Comparison of ENCODE assay signal across 8 cellular contexts in genomic region chr7:10974717-10975032, GRCh38. TPM values are rescaled to one million over a fixed set of nuclear protein-coding genes. Genes with fewer than 3 reads are reported as not detected.
DNase-seq lines count a peak whose midpoint lies in the region; ATAC-seq and TF ChIP-seq lines count a peak whose summit lies in the region.

No MANE protein-coding gene starts in this region.

- peaks cover 54% of the 10 kb centered on the region for H3K4me1 Mint-ChIP-seq in CD8-positive, alpha-beta T cell (ENCODE audit: low read depth)

- CTCF ChIA-PET in CD8-positive, alpha-beta T cell (lab: Charles Lee), result no interaction called here

- intact Hi-C loops in CD8-positive, alpha-beta T cell (cut with DNase I, micrococcal nuclease), result loop anchor here in 1 of 2 experiments (5.0 kb wide), 1 partner anchor 1238 kb away; the partner anchor contains the start of gene TMEM106B
- intact Hi-C loops in tibial artery (cut with DNase I; ENCODE audit: low total_unique reads), result no loop called here

- H3K36me3 Mint-ChIP-seq in CD8-positive, alpha-beta T cell, result peaks cover 31% of the 10 kb centered on the region

- H3K9me3 ChIP-seq in CD8-positive, alpha-beta T cell (ENCODE audit: low read length), result no peaks in the 10 kb centered on the region
- H3K9me3 ChIP-seq in iPS-18c (ENCODE audit: control insufficient read depth, insufficient read depth, low read length) (no peaks in the 10 kb centered on the region), tibial artery (no peaks in the 10 kb centered on the region)

- H3K9me3 Mint-ChIP-seq in CD8-positive, alpha-beta T cell, result no peaks in the 10 kb centered on the region

- H3K4me1 ChIP-seq in CD8-positive, alpha-beta T cell (ENCODE audit: insufficient read depth, low read length), result peaks cover 31% of the 10 kb centered on the region
- H3K4me1 ChIP-seq in tibial artery, result peaks cover 0 to 18% (median 12%) of the 10 kb centered on the region in 4 donors

- TF ChIP-seq CTCF in CD8-positive, alpha-beta T cell (IDR thresholded peaks at IDR 0.05), result no peak
- TF ChIP-seq CTCF in HFF-Myc (IDR thresholded peaks at IDR 0.05; ENCODE audit: low read depth, low read length, missing control alignments) (no peak), WI38 (IDR thresholded peaks at IDR 0.05; ENCODE audit: low read depth, low read length) (no peak), tibial artery (IDR thresholded peaks at IDR 0.05) (no peak), GM13976 (IDR thresholded peaks at IDR 0.05; ENCODE audit: borderline replicate concordance, control extremely low read depth, extremely low read depth, insufficient read depth, missing control alignments) (no peak)

- peak overlapping the region; percentile 90 for H3K27ac Mint-ChIP-seq in CD8-positive, alpha-beta T cell

- no peaks in the 10 kb centered on the region for H3K27me3 ChIP-seq in CD8-positive, alpha-beta T cell (ENCODE audit: insufficient read depth, low read length)
- no peaks in the 10 kb centered on the region for H3K27me3 ChIP-seq in tibial artery

- H3K4me3 ChIP-seq in CD8-positive, alpha-beta T cell (ENCODE audit: low read depth, low read length), result peak overlapping the region; percentile 72
- H3K4me3 ChIP-seq in HFF-Myc (replicated peaks; ENCODE audit: low read depth, low read length) (peak overlapping the region; percentile 65), WI38 (ENCODE audit: low read depth, low read length) (peak overlapping the region; percentile 86), iPS-18c (ENCODE audit: insufficient read depth, low read depth, low read length) (peak overlapping the region; percentile 86), tibial artery (peak overlapping the region; percentile 66 to 74)

- POLR2A ChIA-PET in CD8-positive, alpha-beta T cell (lab: Charles Lee), result interaction anchor here (0.9 to 4.9 kb wide), 3 partner anchors 11 to 36 kb away, joined by 3 to 40 read pairs (median 4); a partner anchor contains a TSS

- in situ Hi-C loops in GM13976 (cut with MboI; ENCODE audit: low sequenced_read_pairs, unreplicated experiment), result no loop called here

- ATAC-seq in CD8-positive, alpha-beta T cell, result no peak
- no peak for ATAC-seq in GM18873 (IDR thresholded peaks at IDR 0.05; ENCODE audit: low FRiP score, unreplicated experiment)

- H3K4me3 Mint-ChIP-seq in CD8-positive, alpha-beta T cell, result peak overlapping the region; percentile 95

- peaks cover 8% of the 10 kb centered on the region for H3K27me3 Mint-ChIP-seq in CD8-positive, alpha-beta T cell (ENCODE audit: low read depth)

- H3K36me3 ChIP-seq in CD8-positive, alpha-beta T cell (ENCODE audit: insufficient read depth, low read length), result no peaks in the 10 kb centered on the region
- H3K36me3 ChIP-seq in tibial artery, result no peaks in the 10 kb centered on the region

- no peak overlapping the region for H3K27ac ChIP-seq in CD8-positive, alpha-beta T cell (ENCODE audit: low read depth, low read length)
- peak overlapping the region; percentile 77 to 81 for H3K27ac ChIP-seq in tibial artery

- DNase-seq in CD8-positive, alpha-beta T cell, result no peak
- no peak for DNase-seq in HFF-Myc (ENCODE audit: extremely low read depth, low read depth)
- DNase-seq in tibial artery, result no peak
- no peak for DNase-seq in GM13976 (ENCODE audit: low spot score)
- DNase-seq in kidney tubule cell (ENCODE audit: low spot score), result no peak

RNA-seq across cellular contexts. Expression of gene PHF14, which starts 1.0 kb away (rescaled TPM):
- 10 to 100 TPM; 18.0 to 18.3 TPM for total RNA-seq in CD8-positive, alpha-beta T cell
